ENCODE assay signal across 8 cellular contexts in the genomic region with DNA sequence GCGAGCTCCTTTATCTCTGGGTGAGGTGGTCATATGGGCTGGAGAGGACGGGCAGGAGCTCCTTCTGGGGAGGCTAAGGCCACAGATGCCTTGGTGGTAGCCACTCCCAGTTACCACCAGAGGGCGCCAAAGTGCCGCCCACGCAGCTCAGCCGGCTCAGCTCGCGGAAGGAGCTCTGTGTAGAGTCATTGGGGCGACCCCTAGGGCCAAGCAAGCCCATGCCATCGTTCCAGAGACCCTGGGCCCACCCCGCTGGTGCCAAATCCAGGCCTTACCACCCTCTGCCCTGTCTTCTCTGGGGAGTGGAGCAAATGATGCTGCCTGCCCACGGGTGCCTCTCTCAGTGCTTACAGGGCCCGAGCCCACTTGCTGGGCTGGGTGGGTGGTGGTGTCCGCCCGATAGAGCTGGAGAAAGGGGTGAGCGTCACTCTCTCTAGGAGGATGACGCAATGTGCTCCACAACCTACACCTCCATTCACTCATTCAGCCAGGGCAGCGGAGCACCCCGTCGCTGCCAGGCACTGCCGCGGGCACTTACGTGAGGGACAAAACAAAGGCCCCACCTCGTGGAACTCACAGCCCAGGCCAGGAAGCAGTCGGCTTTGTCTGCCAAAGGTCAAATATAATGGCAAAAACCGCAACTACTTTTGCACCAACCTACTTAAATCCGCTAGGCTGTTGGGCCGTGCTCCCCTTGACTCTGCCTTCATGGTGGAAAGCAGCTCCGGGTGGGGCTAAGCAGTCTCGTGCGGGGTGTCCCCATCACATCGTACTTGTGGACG.
DNase-seq lines count a peak whose midpoint lies in the region; TF ChIP-seq lines count a peak whose summit lies in the region.

No MANE protein-coding gene starts in this region.

- DNase-seq in GM03348 (ENCODE audit: low spot score), result peak; percentile 95
- peak; percentile 96 for DNase-seq in HEK293T (ENCODE audit: extremely low spot score)
- DNase-seq in NCI-H1694 treated with DMSO at 0.1 percent for 48 hours (lab: John Stamatoyannopoulos, UW), result peak; percentile 54
- peak; percentile 77 for DNase-seq in UCSD-AML1 (lab: John Stamatoyannopoulos, UW; ENCODE audit: unreplicated experiment)
- DNase-seq in astrocyte of the spinal cord (ENCODE audit: low read depth, low spot score), result peak; percentile 68
- peak; percentile 56 for DNase-seq in iPS DF 4.7 (ENCODE audit: extremely low read depth, low spot score)
- DNase-seq in stimulated activated CD4-positive, alpha-beta T cell treated with anti-CD3 and anti-CD28 coated beads, Interleukin-12 subunit alpha, Interleukin-12 subunit beta, amount 100 ng/mL, for 4 hours, result peak; percentile 80
- no peak for DNase-seq in OCI-M2 (lab: John Stamatoyannopoulos, UW; ENCODE audit: unreplicated experiment)

- POLR2A ChIA-PET in HEK293T (lab: Yijun Ruan, JAX), result interaction anchor here (0.6 to 1.6 kb wide), 3 partner anchors 9 to 425 kb away, joined by 3 to 12 read pairs (median 4); a partner anchor contains a TSS

- TF ChIP-seq CTCF in astrocyte of the spinal cord (IDR thresholded peaks at IDR 0.05; ENCODE audit: low read depth, low read length), result peak; percentile 97

- in situ Hi-C loops in astrocyte of the spinal cord (cut with HindIII; ENCODE audit: low sequenced_read_pairs), result no loop called here

- CTCF ChIA-PET in HEK293T (lab: Yijun Ruan, JAX), result interaction anchor here (0.5 to 3.0 kb wide), 75 partner anchors 8 to 1455 kb away, joined by 3 to 28 read pairs (median 4); a partner anchor contains a TSS

- H3K4me3 ChIP-seq in astrocyte of the spinal cord (ENCODE audit: low read depth, low read length), result no peak overlapping the region

TF ChIP-seq in HEK293T, 16 proteins besides CTCF, POLR2A, EP300 and RAD21:
- no peak for TF ChIP-seq LEF1 (IDR thresholded peaks at IDR 0.05; ENCODE audit: borderline replicate concordance)
- no peak for TF ChIP-seq TARDBP (IDR thresholded peaks at IDR 0.05)
- peak; percentile 70 for TF ChIP-seq ELF4 (IDR thresholded peaks at IDR 0.05)
